Comparison of ENCODE assay signal across 23 cellular contexts in genomic region chr19:33436360-33437345, GRCh38.
DNase-seq lines count a peak whose midpoint lies in the region; TF ChIP-seq lines count a peak whose summit lies in the region.
"Had no signal": no experiment of that assay in that cellular context is flagged by ENCODE, and none has a peak within 500 bp of the region (broad histone marks: within the 10 kb centered on the region; RNA-seq: fewer than 3 reads in every experiment).

No MANE protein-coding gene starts in this region.

- H3K9me2 ChIP-seq in hepatocyte (replicated peaks; ENCODE audit: insufficient read depth) = no peaks in the 10 kb centered on the region

- H3K36me3 Mint-ChIP-seq in brain (no peaks in the 10 kb centered on the region), mesothelial cell of epicardium (no peaks in the 10 kb centered on the region)
- H3K36me3 Mint-ChIP-seq: activated naive CD4-positive, alpha-beta T cell treated with anti-CD3 and anti-CD28 coated beads, Interleukin-2, amount 50 U/mL, for 24 hours had no signal

- peak; percentile 6 for DNase-seq in left ventricle myocardium inferior
- no peak for DNase-seq in right atrium auricular region (ENCODE audit: low spot score)
- no peak for DNase-seq in mesothelial cell of epicardium (ENCODE audit: low spot score in 2 of 2, unreplicated experiment in 2 of 2)
- no peak for DNase-seq in prostate gland (ENCODE audit: low spot score)
- no peak for DNase-seq in hepatocyte (ENCODE audit: low spot score)
- DNase-seq in dedifferentiated amniotic fluid mesenchymal stem cell (ENCODE audit: extremely low spot score) = no peak
- DNase-seq: activated CD4-positive, alpha-beta T cell treated with anti-CD3 and anti-CD28 coated beads, Interleukin-2, amount 10 ng/mL, durations not matched to agents 24 days and 14 days; activated T-cell treated with anti-CD3 and anti-CD28 coated beads, Interleukin-2, amount 50 U/mL, for 72 hours; C1 segment of cervical spinal cord; Calu3; central memory CD4-positive, alpha-beta T cell; EL; NCI-H2171; stimulated activated CD4-positive, alpha-beta T cell treated with anti-CD3 and anti-CD28 coated beads, Interleukin-4, amount 100 ng/mL, for 1 hour had no signal

- intact Hi-C loops in left ventricle myocardium inferior (cut with micrococcal nuclease) (no loop called here), prostate gland (cut with DNase I) (no loop called here)

- TF ChIP-seq POLR2A in prostate gland (IDR thresholded peaks at IDR 0.05) = no peak

- H3K4me3 Mint-ChIP-seq in brain (peak overlapping the region in 1 of 5 experiments; percentile 34), mesothelial cell of epicardium (no peak overlapping the region)
- H3K4me3 Mint-ChIP-seq: activated CD4-positive, alpha-beta T cell treated with anti-CD3 and anti-CD28 coated beads, Interleukin-2, amount 10 ng/mL, durations not matched to agents 24 days and 14 days; activated naive CD4-positive, alpha-beta T cell treated with anti-CD3 and anti-CD28 coated beads, Interleukin-2, amount 50 U/mL, for 24 hours; activated T-cell treated with anti-CD3 and anti-CD28 coated beads, Interleukin-2, amount 50 U/mL, for 72 hours; stimulated activated memory B cell treated with anti-CD40 and anti-IgM and Interleukin-4, amounts not matched to agents 10 μg/mL and 1 μg/mL and 100 μg/mL, for 72 hours; T-helper 2 cell treated with Interferon-gamma antibody and Interleukin-4, amounts not matched to agents 5 μg/mL and 100 μg/mL, for 36 hours had no signal

- H4K20me1 ChIP-seq in hepatocyte (ENCODE audit: insufficient read depth, poor library complexity, severe bottlenecking) = no peaks in the 10 kb centered on the region

- no peaks in the 10 kb centered on the region for H3K27me3 Mint-ChIP-seq in brain
- H3K27me3 Mint-ChIP-seq in mesothelial cell of epicardium (ENCODE audit: low read depth) = peaks cover 11% of the 10 kb centered on the region
- H3K27me3 Mint-ChIP-seq: activated CD4-positive, alpha-beta T cell treated with anti-CD3 and anti-CD28 coated beads, Interleukin-2, amount 10 ng/mL, durations not matched to agents 24 days and 14 days; activated naive CD4-positive, alpha-beta T cell treated with anti-CD3 and anti-CD28 coated beads, Interleukin-2, amount 50 U/mL, for 24 hours; stimulated activated memory B cell treated with anti-CD40 and anti-IgM and Interleukin-4, amounts not matched to agents 10 μg/mL and 1 μg/mL and 100 μg/mL, for 72 hours had no signal

- H3K4me1 ChIP-seq in left ventricle myocardium inferior (peaks cover 9% of the 10 kb centered on the region), right atrium auricular region (no peaks in the 10 kb centered on the region), prostate gland (replicated peaks) (peaks cover 13% of the 10 kb centered on the region), hepatocyte (ENCODE audit: insufficient read depth) (peaks cover 23% of the 10 kb centered on the region)
- H3K4me1 ChIP-seq: ascending aorta had no signal

- H3K4me3 ChIP-seq in left ventricle myocardium inferior (no peak overlapping the region), right atrium auricular region (no peak overlapping the region), prostate gland (no peak overlapping the region), hepatocyte (no peak overlapping the region)
- H3K4me3 ChIP-seq: ascending aorta, heart left ventricle, SK-N-MC had no signal

- H3K4me1 Mint-ChIP-seq in brain (peaks cover 59% of the 10 kb centered on the region), mesothelial cell of epicardium (peaks cover 69% of the 10 kb centered on the region)
- H3K4me1 Mint-ChIP-seq: activated CD4-positive, alpha-beta T cell treated with anti-CD3 and anti-CD28 coated beads, Interleukin-2, amount 10 ng/mL, durations not matched to agents 24 days and 14 days; activated naive CD4-positive, alpha-beta T cell treated with anti-CD3 and anti-CD28 coated beads, Interleukin-2, amount 50 U/mL, for 24 hours; stimulated activated memory B cell treated with anti-CD40 and anti-IgM and Interleukin-4, amounts not matched to agents 10 μg/mL and 1 μg/mL and 100 μg/mL, for 72 hours had no signal

- H3K27me3 ChIP-seq in left ventricle myocardium inferior (ENCODE audit: low read depth) (no peaks in the 10 kb centered on the region), right atrium auricular region (no peaks in the 10 kb centered on the region), prostate gland (replicated peaks; ENCODE audit: insufficient read depth) (no peaks in the 10 kb centered on the region), hepatocyte (no peaks in the 10 kb centered on the region)
- H3K27me3 ChIP-seq: ascending aorta, heart left ventricle had no signal

- H3K4me2 ChIP-seq in hepatocyte = no peak overlapping the region

- no peak overlapping the region for H2AFZ ChIP-seq in hepatocyte

- H3K79me2 ChIP-seq in hepatocyte = no peaks in the 10 kb centered on the region

- H3K36me3 ChIP-seq in left ventricle myocardium inferior (no peaks in the 10 kb centered on the region), right atrium auricular region (no peaks in the 10 kb centered on the region), prostate gland (no peaks in the 10 kb centered on the region), hepatocyte (replicated peaks; ENCODE audit: insufficient read depth, low read depth) (no peaks in the 10 kb centered on the region)
- H3K36me3 ChIP-seq: heart left ventricle had no signal

- no peak for TF ChIP-seq CTCF in left ventricle myocardium inferior (IDR thresholded peaks at IDR 0.05; ENCODE audit: borderline replicate concordance)
- no peak for TF ChIP-seq CTCF in right atrium auricular region (IDR thresholded peaks at IDR 0.05)
- no peak for TF ChIP-seq CTCF in brain (conservative IDR thresholded peaks at IDR 0.05)
- no peak for TF ChIP-seq CTCF in mesothelial cell of epicardium (IDR thresholded peaks at IDR 0.05; ENCODE audit: unreplicated experiment)
- no peak for TF ChIP-seq CTCF in prostate gland (IDR thresholded peaks at IDR 0.05)
- TF ChIP-seq CTCF in hepatocyte (IDR thresholded peaks at IDR 0.05; ENCODE audit: poor library complexity) = no peak

- H3K27ac ChIP-seq in left ventricle myocardium inferior (replicated peaks) = no peak overlapping the region
- no peak overlapping the region for H3K27ac ChIP-seq in right atrium auricular region
- no peak overlapping the region for H3K27ac ChIP-seq in prostate gland
- H3K27ac ChIP-seq in hepatocyte = no peak overlapping the region
- H3K27ac ChIP-seq: ascending aorta, epithelial cell of prostate, heart left ventricle, SK-N-MC, VCaP had no signal

- H3K9me3 ChIP-seq in left ventricle myocardium inferior (replicated peaks) (no peaks in the 10 kb centered on the region), right atrium auricular region (no peaks in the 10 kb centered on the region), prostate gland (no peaks in the 10 kb centered on the region), hepatocyte (ENCODE audit: low read depth) (no peaks in the 10 kb centered on the region)
- H3K9me3 ChIP-seq: ascending aorta, heart left ventricle had no signal

- H3K27ac Mint-ChIP-seq in brain = peak overlapping the region in 3 of 5 experiments; percentile 17 to 65 (median 26)
- peak overlapping the region; percentile 81 for H3K27ac Mint-ChIP-seq in mesothelial cell of epicardium
- H3K27ac Mint-ChIP-seq: activated CD4-positive, alpha-beta T cell treated with anti-CD3 and anti-CD28 coated beads, Interleukin-2, amount 10 ng/mL, durations not matched to agents 24 days and 14 days; activated naive CD4-positive, alpha-beta T cell treated with anti-CD3 and anti-CD28 coated beads, Interleukin-2, amount 50 U/mL, for 24 hours; activated T-cell treated with anti-CD3 and anti-CD28 coated beads, Interleukin-2, amount 50 U/mL, for 72 hours; stimulated activated memory B cell treated with anti-CD40 and anti-IgM and Interleukin-4, amounts not matched to agents 10 μg/mL and 1 μg/mL and 100 μg/mL, for 72 hours; T-helper 2 cell treated with Interferon-gamma antibody and Interleukin-4, amounts not matched to agents 5 μg/mL and 100 μg/mL, for 36 hours had no signal

- no peaks in the 10 kb centered on the region for H3K9me3 Mint-ChIP-seq in brain
- H3K9me3 Mint-ChIP-seq in mesothelial cell of epicardium = no peaks in the 10 kb centered on the region
- H3K9me3 Mint-ChIP-seq: activated CD4-positive, alpha-beta T cell treated with anti-CD3 and anti-CD28 coated beads, Interleukin-2, amount 10 ng/mL, durations not matched to agents 24 days and 14 days; activated naive CD4-positive, alpha-beta T cell treated with anti-CD3 and anti-CD28 coated beads, Interleukin-2, amount 50 U/mL, for 24 hours; activated T-cell treated with anti-CD3 and anti-CD28 coated beads, Interleukin-2, amount 50 U/mL, for 72 hours; stimulated activated memory B cell treated with anti-CD40 and anti-IgM and Interleukin-4, amounts not matched to agents 10 μg/mL and 1 μg/mL and 100 μg/mL, for 72 hours; T-helper 2 cell treated with Interferon-gamma antibody and Interleukin-4, amounts not matched to agents 5 μg/mL and 100 μg/mL, for 36 hours had no signal

- 74% methylated on average over 22 of the region's 22 CpGs for WGBS in prostate gland
- WGBS in hepatocyte (ENCODE audit: low lambda C conversion rate, missing lambda C conversion rate) = 93% methylated on average over 22 of the region's 22 CpGs
